In the genomic region with DNA sequence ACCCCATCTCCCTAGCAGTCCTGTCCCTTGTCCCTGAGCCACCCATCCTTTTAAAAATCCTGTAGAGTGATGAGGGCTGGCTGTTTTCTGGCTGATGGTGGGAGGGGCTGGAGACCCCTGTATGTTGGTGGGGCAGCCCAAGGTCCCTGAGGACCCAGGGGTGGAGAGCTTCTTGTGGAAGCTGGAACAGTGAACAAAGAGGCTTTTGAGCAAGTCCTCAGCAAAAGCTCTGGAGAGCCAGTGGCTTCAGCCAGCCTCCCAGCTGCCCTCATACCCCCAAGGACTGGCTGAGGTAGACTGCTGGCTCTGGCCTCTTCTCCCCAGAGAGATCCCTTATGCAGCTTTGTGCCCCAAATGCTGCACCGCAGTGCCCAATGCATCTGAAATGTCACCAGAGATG, we compare ENCODE assay signal across 26 cellular contexts. TPM values are rescaled to one million over a fixed set of nuclear protein-coding genes. Genes with fewer than 3 reads are reported as not detected.
DNase-seq lines count a peak whose midpoint lies in the region; FAIRE-seq and TF ChIP-seq lines count a peak whose summit lies in the region.
"Had no signal": no experiment of that assay in that cellular context is flagged by ENCODE, and none has a peak within 500 bp of the region (broad histone marks: within the 10 kb centered on the region; RNA-seq: fewer than 3 reads in every experiment).

No MANE protein-coding gene starts in this region.

- TF ChIP-seq CTCF in endodermal cell (conservative IDR thresholded peaks at IDR 0.05) (no peak), neural progenitor cell (IDR thresholded peaks at IDR 0.05) (no peak), kidney (IDR thresholded peaks at IDR 0.05; ENCODE audit: borderline replicate concordance, extremely low read depth, insufficient read depth) (no peak)

- peaks cover 91% of the 10 kb centered on the region for H3K27me3 ChIP-seq in SJSA1 (replicated peaks)
- peaks cover 27% of the 10 kb centered on the region for H3K27me3 ChIP-seq in endodermal cell (ENCODE audit: control insufficient read depth, insufficient read depth, low read length, poor library complexity, severe bottlenecking)
- peaks cover 9% of the 10 kb centered on the region for H3K27me3 ChIP-seq in neural progenitor cell
- H3K27me3 ChIP-seq: BE2C; BLaER1 treated with 17β-estradiol and CSF1 and Interleukin-3, amounts not matched to agents 10 nM and 100 nM had no signal

- H3F3A ChIP-seq in neural progenitor cell (ENCODE audit: low read depth) = peaks cover 14% of the 10 kb centered on the region

- no peaks in the 10 kb centered on the region for H3K36me3 ChIP-seq in SJSA1
- H3K36me3 ChIP-seq in endodermal cell (ENCODE audit: control insufficient read depth, insufficient read depth, low read length) = no peaks in the 10 kb centered on the region
- H3K36me3 ChIP-seq in neural progenitor cell = no peaks in the 10 kb centered on the region
- no peaks in the 10 kb centered on the region for H3K36me3 ChIP-seq in kidney (ENCODE audit: control insufficient read depth in 1 of 2, insufficient read depth in 2 of 2, low read length in 2 of 2)
- H3K36me3 ChIP-seq: BE2C; BLaER1 treated with 17β-estradiol and CSF1 and Interleukin-3, amounts not matched to agents 10 nM and 100 nM had no signal

- no peak overlapping the region for H3K4me3 Mint-ChIP-seq in endodermal cell
- no peak overlapping the region for H3K4me3 Mint-ChIP-seq in neural progenitor cell
- H3K4me3 Mint-ChIP-seq: CD14-positive monocyte; CD4-positive, alpha-beta T cell; CD8-positive, alpha-beta memory T cell had no signal

- H3K4me1 ChIP-seq in SJSA1 (replicated peaks) (no peaks in the 10 kb centered on the region), endodermal cell (ENCODE audit: control insufficient read depth, insufficient read depth, low read length) (peaks cover 10% of the 10 kb centered on the region), neural progenitor cell (peaks cover 41% of the 10 kb centered on the region), kidney (ENCODE audit: control insufficient read depth in 1 of 2, insufficient read depth in 1 of 2, low read depth in 1 of 2, low read length in 2 of 2) (peaks cover 0 to 3% of the 10 kb centered on the region in 2 donors)
- H3K4me1 ChIP-seq: A549, BE2C had no signal

- no peak overlapping the region for H3K27ac Mint-ChIP-seq in endodermal cell
- H3K27ac Mint-ChIP-seq in neural progenitor cell = peak overlapping the region; percentile 13
- H3K27ac Mint-ChIP-seq: CD14-positive monocyte; CD4-positive, alpha-beta T cell had no signal

- no peak for FAIRE-seq in kidney (lab: Jason Lieb, UNC)
- FAIRE-seq: A549, D721Med, GM12878, GM19239, H1 had no signal

- 94 to 100% methylated on average over 1 of the region's 1 CpG for WGBS in endodermal cell (ENCODE audit: insufficient coverage in 1 of 2, insufficient read length in 1 of 2), 2 experiments

- H3K27me3 Mint-ChIP-seq in endodermal cell (ENCODE audit: insufficient read depth) (peaks cover 93% of the 10 kb centered on the region), neural progenitor cell (ENCODE audit: insufficient read depth, low read depth) (peaks cover 3% of the 10 kb centered on the region)
- H3K27me3 Mint-ChIP-seq: CD4-positive, alpha-beta T cell; CD8-positive, alpha-beta memory T cell had no signal

- H3K9me3 ChIP-seq in SJSA1 (replicated peaks) = peaks cover 3% of the 10 kb centered on the region; the same call in 1 of the 2 replicates
- H3K9me3 ChIP-seq in endodermal cell (ENCODE audit: control insufficient read depth, low read length) = no peaks in the 10 kb centered on the region
- no peaks in the 10 kb centered on the region for H3K9me3 ChIP-seq in neural progenitor cell (ENCODE audit: low read depth)
- H3K9me3 ChIP-seq in kidney (ENCODE audit: control insufficient read depth in 1 of 2, low read length in 2 of 2) = no peaks in the 10 kb centered on the region
- H3K9me3 ChIP-seq: A549; BE2C; BLaER1 treated with 17β-estradiol and CSF1 and Interleukin-3, amounts not matched to agents 10 nM and 100 nM had no signal

- H3K9ac ChIP-seq in endodermal cell (ENCODE audit: extremely low read depth, low read length, poor library complexity, severe bottlenecking) = no peak overlapping the region
- H3K9ac ChIP-seq in neural progenitor cell = no peak overlapping the region
- H3K9ac ChIP-seq in kidney (ENCODE audit: low read length in 2 of 2) = no peak overlapping the region
- H3K9ac ChIP-seq: BLaER1 treated with 17β-estradiol and CSF1 and Interleukin-3, amounts not matched to agents 10 nM and 100 nM; GM23248 had no signal

- no peak overlapping the region for H2AFZ ChIP-seq in neural progenitor cell (replicated peaks)
- H2AFZ ChIP-seq: GM23248 had no signal

- H3K79me2 ChIP-seq in neural progenitor cell (ENCODE audit: low read depth) = no peaks in the 10 kb centered on the region

- intact Hi-C loops in kidney (cut with DNase I) = no loop called here

- H3K4me2 ChIP-seq in neural progenitor cell = no peak overlapping the region
- H3K4me2 ChIP-seq: A549; BLaER1 treated with 17β-estradiol and CSF1 and Interleukin-3, amounts not matched to agents 10 nM and 100 nM had no signal

- no peak overlapping the region for H3K4me3 ChIP-seq in SJSA1
- H3K4me3 ChIP-seq in endodermal cell (ENCODE audit: low read length) = no peak overlapping the region
- no peak overlapping the region for H3K4me3 ChIP-seq in neural progenitor cell
- no peak overlapping the region for H3K4me3 ChIP-seq in kidney (ENCODE audit: low read length in 2 of 2)
- H3K4me3 ChIP-seq: A549; BLaER1 treated with 17β-estradiol and CSF1 and Interleukin-3, amounts not matched to agents 10 nM and 100 nM; GM12878; GM23248 had no signal

- H3K36me3 Mint-ChIP-seq in endodermal cell (ENCODE audit: low read depth) (no peaks in the 10 kb centered on the region), neural progenitor cell (no peaks in the 10 kb centered on the region)
- H3K36me3 Mint-ChIP-seq: CD14-positive monocyte; CD8-positive, alpha-beta memory T cell had no signal

- no peaks in the 10 kb centered on the region for H3K9me3 Mint-ChIP-seq in endodermal cell
- no peaks in the 10 kb centered on the region for H3K9me3 Mint-ChIP-seq in neural progenitor cell
- H3K9me3 Mint-ChIP-seq: CD4-positive, alpha-beta T cell; CD8-positive, alpha-beta memory T cell had no signal

- H3K4me1 Mint-ChIP-seq in endodermal cell (peaks cover 22% of the 10 kb centered on the region), neural progenitor cell (peaks cover 44% of the 10 kb centered on the region)

- DNase-seq in SJSA1 (ENCODE audit: low read depth in 1 of 2, low spot score in 2 of 2) (peak; percentile 71 to 89), endodermal cell (peak; percentile 42), neural progenitor cell (ENCODE audit: low spot score) (no peak), kidney (no peak), NCI-H82 treated with DMSO at 0.1 percent for 48 hours (lab: John Stamatoyannopoulos, UW; ENCODE audit: unreplicated experiment) (no peak), NCI-H2227 (lab: John Stamatoyannopoulos, UW; ENCODE audit: unreplicated experiment) (no peak)
- DNase-seq: 8988T; ACHN; AML-193; BE2C; CD4-positive, alpha-beta T cell; CD8-positive, alpha-beta memory T cell; DMS 273 treated with DMSO at 0.1 percent for 48 hours; DMS79; EL; GDM1; GM23248; H7; HCEC 1CT had no signal

- H4K20me1 ChIP-seq in neural progenitor cell (ENCODE audit: low read depth) = no peaks in the 10 kb centered on the region
- H4K20me1 ChIP-seq: BLaER1 treated with 17β-estradiol and CSF1 and Interleukin-3, amounts not matched to agents 10 nM and 100 nM had no signal

- H3K27ac ChIP-seq in SJSA1 (no peak overlapping the region), endodermal cell (ENCODE audit: low read depth, low read length) (no peak overlapping the region), neural progenitor cell (no peak overlapping the region), kidney (ENCODE audit: low read depth in 2 of 2, low read length in 2 of 2) (no peak overlapping the region)
- H3K27ac ChIP-seq: A549; BLaER1 treated with 17β-estradiol and CSF1 and Interleukin-3, amounts not matched to agents 10 nM and 100 nM; GM23248 had no signal

RNA-seq across cellular contexts. Expression of a gene that starts 29.2 kb away (rescaled TPM):
- total RNA-seq in SJSA1 (2014; rRNA removed; shearing (Covaris generic)) = not detected in 2 replicates
- 10 to 100 TPM; 12.4 to 21.0 TPM for total RNA-seq in endodermal cell
- polyA plus RNA-seq in endodermal cell (2013, experiment 1 of 2) = 365 TPM
- 366 TPM for polyA plus RNA-seq in endodermal cell (2013, experiment 2 of 2)
- total RNA-seq in neural progenitor cell (ENCODE audit: low replicate concordance) = 69.1 and 330 TPM in 2 replicates
- not detected for total RNA-seq in kidney
- not detected for polyA plus RNA-seq in kidney (ENCODE audit: insufficient read depth, low read depth, low replicate concordance)
- total RNA-seq: CD4-positive, alpha-beta T cell; CD8-positive, alpha-beta memory T cell; GM23248 had no signal
- polyA plus RNA-seq: CD14-positive monocyte; CD8-positive, alpha-beta memory T cell; GM23248 had no signal

Comparison
In these comparisons a context has a peak if more than half of its experiments do, and no peak if none do; other contexts are left out.
1. DNase-seq: peak in SJSA1 (2 of 2) and endodermal cell (single experiment); none in neural progenitor cell (single experiment), kidney (single experiment), NCI-H82 treated with DMSO at 0.1 percent for 48 hours (single experiment) and NCI-H2227 (single experiment).
2. RNA of a gene that starts 29.2 kb away (total RNA-seq): 69.1 to 330 TPM in neural progenitor cell and 12.4 to 21.0 TPM in endodermal cell; not detected in kidney (single experiment) and not detected in SJSA1; every median in the first group is over 10 times any median in the second.